In genomic region chr12:94593822-94594442, GRCh38 we compare ENCODE assay signal across 15 cellular contexts. TPM values are rescaled to one million over a fixed set of nuclear protein-coding genes. Genes with fewer than 3 reads are reported as not detected.
DNase-seq lines count a peak whose midpoint lies in the region; ATAC-seq, FAIRE-seq and TF ChIP-seq lines count a peak whose summit lies in the region.
"Had no signal": no experiment of that assay in that cellular context is flagged by ENCODE, and none has a peak within 500 bp of the region (broad histone marks: within the 10 kb centered on the region; RNA-seq: fewer than 3 reads in every experiment).

No MANE protein-coding gene starts in this region.

- 55 to 78% methylated on average over 4 of the region's 4 CpGs for WGBS in pancreas, 2 donors

- no peaks in the 10 kb centered on the region for H3K9me3 ChIP-seq in pancreas
- H3K9me3 ChIP-seq: ascending aorta, mucosa of descending colon had no signal

- H3K4me3 ChIP-seq in pancreas: no peak overlapping the region
- H3K4me3 ChIP-seq: ascending aorta, mucosa of descending colon had no signal

- ATAC-seq in GM18861 (IDR thresholded peaks at IDR 0.05; ENCODE audit: unreplicated experiment) (peak; percentile 66), GM21825 (IDR thresholded peaks at IDR 0.05; ENCODE audit: unreplicated experiment) (peak; percentile 84), sciatic nerve (peak; percentile 44), pancreas (no peak), GM19328 (IDR thresholded peaks at IDR 0.05; ENCODE audit: unreplicated experiment) (no peak)
- ATAC-seq: activated CD8-positive, alpha-beta T cell treated with anti-CD3 and anti-CD28 coated beads for 36 hours; mucosa of descending colon had no signal

- no peak for FAIRE-seq in pancreas (lab: Jason Lieb, UNC)

- no peaks in the 10 kb centered on the region for H3K27me3 ChIP-seq in pancreas
- H3K27me3 ChIP-seq: ascending aorta had no signal

- H3K4me1 ChIP-seq in pancreas: no peaks in the 10 kb centered on the region
- H3K4me1 ChIP-seq: ascending aorta had no signal

- no peak overlapping the region for H3K27ac ChIP-seq in pancreas

- DNase-seq in SKM-1 treated with dmso at 0.1 percent for 144 hours (lab: John Stamatoyannopoulos, UW; ENCODE audit: unreplicated experiment) (peak; percentile 1), sciatic nerve (ENCODE audit: low spot score) (no peak), pancreas (no peak), GM19240 (ENCODE audit: insufficient read length, low spot score) (no peak)
- DNase-seq: activated CD8-positive, alpha-beta T cell treated with anti-CD3 and anti-CD28 coated beads for 36 hours; CD4-positive, alpha-beta T cell; mucosa of descending colon; NCI-H1092 treated with DMSO at 0.1 percent for 48 hours; NCI-H524; RPMI8226; stimulated activated naive CD4-positive, alpha-beta T cell treated with Interleukin-2 at 50 U/mL for 16 hours had no signal

- TF ChIP-seq CTCF in pancreas (IDR thresholded peaks at IDR 0.05): no peak

- H3K36me3 ChIP-seq in pancreas: no peaks in the 10 kb centered on the region
- H3K36me3 ChIP-seq: ascending aorta had no signal

- intact Hi-C loops in sciatic nerve (cut with DNase I) (no loop called here), pancreas (cut with DNase I) (no loop called here)

RNA-seq across cellular contexts. Expression of gene TMCC3, which starts 56.4 kb away (rescaled TPM):
- total RNA-seq in sciatic nerve (24.9 TPM), pancreas (1 to 10 TPM; 1.2 to 6.9 (median 2.3) TPM)
- 1 to 10 TPM; 1.0 to 3.5 TPM for polyA plus RNA-seq in pancreas

Comparison
In these comparisons a context has a peak if more than half of its experiments do, and no peak if none do; other contexts are left out.
1. ATAC-seq: peak in GM18861 (single experiment), GM21825 (single experiment) and sciatic nerve (single experiment); none in pancreas (0 of 4) and GM19328 (single experiment).